In genomic region chr18:75879196-75879595, GRCh38 we compare ENCODE assay signal across 26 cellular contexts.
DNase-seq lines count a peak whose midpoint lies in the region; ATAC-seq and TF ChIP-seq lines count a peak whose summit lies in the region.
"Had no signal": no experiment of that assay in that cellular context is flagged by ENCODE, and none has a peak within 500 bp of the region (broad histone marks: within the 10 kb centered on the region; RNA-seq: fewer than 3 reads in every experiment).

No MANE protein-coding gene starts in this region.

- H3K9me3 ChIP-seq in stomach, result peaks cover 0 to 10% (median 5%) of the 10 kb centered on the region in 4 donors
- H3K9me3 ChIP-seq: HAP-1 had no signal

- no peak for TF ChIP-seq CTCF in nephron progenitor cell (IDR thresholded peaks at IDR 0.05)
- TF ChIP-seq CTCF in stomach (IDR thresholded peaks at IDR 0.05), result no peak

- H3K27me3 Mint-ChIP-seq in nephron progenitor cell (ENCODE audit: low read depth, poor library complexity), result peaks cover 4% of the 10 kb centered on the region

- peaks cover 16% of the 10 kb centered on the region for H3K36me3 Mint-ChIP-seq in nephron progenitor cell (ENCODE audit: low read depth)
- H3K36me3 Mint-ChIP-seq: CD8-positive, alpha-beta T cell had no signal

- H3K4me1 Mint-ChIP-seq in nephron progenitor cell, result peaks cover 17% of the 10 kb centered on the region

- H3K27ac Mint-ChIP-seq in nephron progenitor cell, result peak overlapping the region; percentile 54
- H3K27ac Mint-ChIP-seq: CD8-positive, alpha-beta T cell had no signal

- WGBS in stomach, 5 donors, result 41 to 59% (median 57%) methylated on average over 3 of the region's 3 CpGs

- H3K4me3 ChIP-seq in stomach, result no peak overlapping the region
- H3K4me3 ChIP-seq: HAP-1, SK-N-MC had no signal

- peaks cover 0 to 14% (median 0%) of the 10 kb centered on the region in 4 donors for H3K4me1 ChIP-seq in stomach
- H3K4me1 ChIP-seq: HAP-1 had no signal

- ATAC-seq in GM18519 (IDR thresholded peaks at IDR 0.05; ENCODE audit: low FRiP score, unreplicated experiment), result no peak
- ATAC-seq: CD8-positive, alpha-beta T cell; PC-3 had no signal

- H3K27ac ChIP-seq in stomach, result no peak overlapping the region
- H3K27ac ChIP-seq: RWPE1, SK-N-MC had no signal

- H3K9me3 Mint-ChIP-seq in nephron progenitor cell, result peaks cover 51% of the 10 kb centered on the region

- H3K4me3 Mint-ChIP-seq in nephron progenitor cell, result no peak overlapping the region
- H3K4me3 Mint-ChIP-seq: CD8-positive, alpha-beta T cell had no signal

- H3K27me3 ChIP-seq in stomach, result no peaks in the 10 kb centered on the region

- TF ChIP-seq POLR2A in stomach (IDR thresholded peaks at IDR 0.05), result no peak

- DNase-seq in A172 (ENCODE audit: low spot score), result peak; percentile 42
- peak; percentile 70 for DNase-seq in HT1080 (ENCODE audit: low read depth)
- peak; percentile 77 for DNase-seq in astrocyte of the hippocampus (ENCODE audit: low read depth, low spot score)
- no peak for DNase-seq in nephron progenitor cell
- DNase-seq in stomach, result no peak
- no peak for DNase-seq in GOT3 (lab: John Stamatoyannopoulos, UW)
- DNase-seq: 8988T; AML-193; C1 segment of cervical spinal cord; CD8-positive, alpha-beta T cell; DMS153; GDM1; Kasumi-1; MM.1S; NCI-H1048; NCI-H1417 treated with DMSO at 0.1 percent for 48 hours; NCI-H187; NCI-H2107; NCI-H446 treated with DMSO at 0.1 percent for 48 hours; NCI-H526 treated with DMSO at 0.1 percent for 48 hours; PC-3; SHP77 treated with DMSO at 0.1 percent for 48 hours had no signal

- no peaks in the 10 kb centered on the region for H3K36me3 ChIP-seq in stomach
- H3K36me3 ChIP-seq: HAP-1 had no signal

- no peak for TF ChIP-seq EP300 in stomach (IDR thresholded peaks at IDR 0.05)

- intact Hi-C loops in stomach (cut with DNase I; ENCODE audit: low total_unique reads), result no loop called here

Comparison
In these comparisons a context has a peak if more than half of its experiments do, and no peak if none do; other contexts are left out.
1. DNase-seq: peak in A172 (single experiment), HT1080 (single experiment) and astrocyte of the hippocampus (single experiment); none in nephron progenitor cell (single experiment), stomach (single experiment) and GOT3 (single experiment).